Comparison of ENCODE assay signal across 15 cellular contexts in genomic region chr1:162168935-162169545, GRCh38.
A peak's percentile ranks its signal among the peaks of the same experiment; 100 is the strongest.
DNase-seq lines count a peak whose midpoint lies in the region; ATAC-seq and TF ChIP-seq lines count a peak whose summit lies in the region.
"Had no signal": no experiment of that assay in that cellular context is flagged by ENCODE, and none has a peak within 500 bp of the region (broad histone marks: within the 10 kb centered on the region; RNA-seq: fewer than 3 reads in every experiment).

No MANE protein-coding gene starts in this region.

- H3K4me1 ChIP-seq in HUES64 (ENCODE audit: insufficient read depth, low read length) (peaks cover 31% of the 10 kb centered on the region), upper lobe of right lung (no peaks in the 10 kb centered on the region)

- ATAC-seq in SK-N-SH treated with all-trans-retinoic acid at 6 μM for 48 hours: no peak
- ATAC-seq in sciatic nerve: peak; percentile 76
- no peak for ATAC-seq in upper lobe of right lung
- no peak for ATAC-seq in HG02981 (IDR thresholded peaks at IDR 0.05; ENCODE audit: unreplicated experiment)
- ATAC-seq: gastroesophageal sphincter had no signal

- no peaks in the 10 kb centered on the region for H3K27me3 ChIP-seq in HUES64 (ENCODE audit: insufficient read depth, low read length)
- no peaks in the 10 kb centered on the region for H3K27me3 ChIP-seq in upper lobe of right lung
- H3K27me3 ChIP-seq: gastroesophageal sphincter, neutrophil had no signal

- no peak overlapping the region for H3K27ac ChIP-seq in HUES64 (ENCODE audit: low read depth, low read length)
- H3K27ac ChIP-seq in upper lobe of right lung: no peak overlapping the region
- H3K27ac ChIP-seq: gastroesophageal sphincter, neutrophil had no signal

- DNase-seq in foreskin fibroblast (peak; percentile 18 to 63), sciatic nerve (ENCODE audit: low spot score) (no peak), upper lobe of right lung (no peak), HPDE6-E6E7 (ENCODE audit: extremely low spot score) (no peak)
- no peak for DNase-seq in activated CD4-positive, alpha-beta T cell treated with anti-CD3 and anti-CD28 coated beads, Interleukin-2, amount 50 U/mL, for 48 hours
- DNase-seq: activated CD4-positive, alpha-beta T cell treated with anti-CD3 and anti-CD28 coated beads for 4 hours; activated T-cell treated with anti-CD3 and anti-CD28 coated beads for 4 hours; H7; SHP77 treated with DMSO at 0.1 percent for 48 hours; stimulated activated CD4-positive, alpha-beta T cell treated with anti-CD3 and anti-CD28 coated beads, Interleukin-4, amount 100 ng/mL, for 24 hours had no signal

- H3K9me3 ChIP-seq in HUES64 (ENCODE audit: insufficient read depth, low read depth, low read length) (no peaks in the 10 kb centered on the region), upper lobe of right lung (no peaks in the 10 kb centered on the region)
- H3K9me3 ChIP-seq: gastroesophageal sphincter, neutrophil had no signal

- H3K36me3 ChIP-seq in HUES64 (ENCODE audit: insufficient read depth, low read length) (no peaks in the 10 kb centered on the region), upper lobe of right lung (no peaks in the 10 kb centered on the region)
- H3K36me3 ChIP-seq: gastroesophageal sphincter, neutrophil had no signal

- no peak for TF ChIP-seq CTCF in foreskin fibroblast (IDR thresholded peaks at IDR 0.05; ENCODE audit: low read depth, low read length)
- no peak for TF ChIP-seq CTCF in upper lobe of right lung (IDR thresholded peaks at IDR 0.05)

- 0 out of 2 replicates have a peak overlapping the region, but pooled peaks have one; percentile 5 for H3K9ac ChIP-seq in HUES64 (ENCODE audit: low read depth, low read length)

- intact Hi-C loops in sciatic nerve (cut with DNase I): no loop called here
- intact Hi-C loops in upper lobe of right lung (cut with DNase I): no loop called here

- H3K4me3 ChIP-seq in HUES64 (ENCODE audit: low read length): no peak overlapping the region
- no peak overlapping the region for H3K4me3 ChIP-seq in foreskin fibroblast (ENCODE audit: low read depth in 1 of 2, low read length in 2 of 2)
- no peak overlapping the region for H3K4me3 ChIP-seq in upper lobe of right lung
- H3K4me3 ChIP-seq: gastroesophageal sphincter had no signal

- 89% methylated on average over 4 of the region's 4 CpGs for WGBS in HUES64

TF ChIP-seq in SK-N-SH treated with all-trans-retinoic acid at 6 μM for 48 hours, 23 proteins besides CTCF, POLR2A, EP300 and RAD21:
- no peak for TF ChIP-seq PPARA (CRISPR knock-in tag; IDR thresholded peaks at IDR 0.05; ENCODE audit: borderline replicate concordance)
- TF ChIP-seq TOX (CRISPR knock-in tag; IDR thresholded peaks at IDR 0.05; ENCODE audit: borderline replicate concordance): no peak
- no peak for TF ChIP-seq OSR1 (CRISPR knock-in tag; IDR thresholded peaks at IDR 0.05)
- no peak for TF ChIP-seq ZNF8 (CRISPR knock-in tag; IDR thresholded peaks at IDR 0.05)
- peak; percentile 49; the same call in 1 of the 2 replicates for TF ChIP-seq TCF4 (CRISPR knock-in tag; IDR thresholded peaks at IDR 0.05; ENCODE audit: borderline replicate concordance)
- no peak for TF ChIP-seq ZFP30 (CRISPR knock-in tag; IDR thresholded peaks at IDR 0.05)
- no peak for TF ChIP-seq GLIS3 (CRISPR knock-in tag; IDR thresholded peaks at IDR 0.05)
- no peak for TF ChIP-seq CREB5 (CRISPR knock-in tag; IDR thresholded peaks at IDR 0.05; ENCODE audit: low read depth)

Comparison
In these comparisons a context has a peak if more than half of its experiments do, and no peak if none do; other contexts are left out.
1. DNase-seq: peak in foreskin fibroblast (2 of 2); none in sciatic nerve (single experiment), activated CD4-positive, alpha-beta T cell treated with anti-CD3 and anti-CD28 coated beads, Interleukin-2, amount 50 U/mL, for 48 hours (0 of 2), upper lobe of right lung (single experiment) and HPDE6-E6E7 (single experiment).